In the genomic region with DNA sequence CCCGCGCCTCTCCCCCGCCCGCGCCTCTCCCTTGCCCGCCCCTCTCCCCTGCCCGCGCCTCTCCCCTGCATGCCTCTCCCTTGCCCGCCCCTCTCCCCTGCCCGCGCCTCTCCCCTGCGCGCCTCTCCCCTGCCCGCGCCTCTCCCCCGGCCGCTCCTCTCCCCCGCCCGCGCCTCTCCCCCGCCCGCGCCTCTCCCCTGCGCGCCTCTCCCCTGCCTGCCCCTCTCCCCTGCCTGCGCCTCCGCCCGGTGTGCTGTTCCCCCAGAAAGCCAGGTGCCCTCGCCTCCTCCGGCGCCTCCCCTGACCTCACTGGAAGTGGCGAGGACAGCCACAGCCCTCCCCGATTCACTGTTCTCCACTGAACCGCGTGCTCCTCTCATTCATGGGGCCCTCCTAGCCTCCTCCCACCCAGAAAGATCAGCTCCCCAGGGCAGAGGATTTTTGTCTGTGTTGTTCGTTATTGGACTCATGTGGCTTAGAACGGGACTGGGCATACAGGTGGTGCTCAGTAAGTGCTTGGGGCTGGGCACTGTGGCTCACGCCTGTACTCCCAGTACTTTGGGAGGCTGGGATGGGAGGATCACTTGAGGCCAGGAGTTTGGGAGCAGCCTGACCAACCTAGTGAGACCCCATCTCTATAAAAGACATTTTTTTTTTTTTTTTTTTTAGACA, we compare ENCODE assay signal across 20 cellular contexts. TPM values are rescaled to one million over a fixed set of nuclear protein-coding genes. Genes with fewer than 3 reads are reported as not detected.
DNase-seq lines count a peak whose midpoint lies in the region; ATAC-seq and TF ChIP-seq lines count a peak whose summit lies in the region.
"Had no signal": no experiment of that assay in that cellular context is flagged by ENCODE, and none has a peak within 500 bp of the region (broad histone marks: within the 10 kb centered on the region; RNA-seq: fewer than 3 reads in every experiment).

No MANE protein-coding gene starts in this region.

- peaks cover 68% of the 10 kb centered on the region for H3K4me1 Mint-ChIP-seq in CD14-positive monocyte

- no peak for TF ChIP-seq POLR2A in suprapubic skin (IDR thresholded peaks at IDR 0.05)

- no peak for TF ChIP-seq EP300 in suprapubic skin (IDR thresholded peaks at IDR 0.05)

- peak overlapping the region; percentile 56 to 80 for H3K4me3 Mint-ChIP-seq in CD14-positive monocyte
- H3K4me3 Mint-ChIP-seq: stimulated activated naive CD8-positive, alpha-beta T cell treated with anti-CD3 and anti-CD28 coated beads, Interleukin-15, Interleukin-2, amounts not matched to agents 100 ng/mL and 50 ng/mL, for 24 hours had no signal

- H3K9me3 ChIP-seq in PC-9 (ENCODE audit: insufficient read depth, low read depth) (no peaks in the 10 kb centered on the region), suprapubic skin (no peaks in the 10 kb centered on the region)
- H3K9me3 ChIP-seq: colonic mucosa, esophagus muscularis mucosa had no signal

- H3K4me1 ChIP-seq in PC-9 (replicated peaks; ENCODE audit: insufficient read depth) (no peaks in the 10 kb centered on the region; the same call in 1 of the 2 replicates), suprapubic skin (peaks cover 27% of the 10 kb centered on the region)

- TF ChIP-seq CTCF in CD14-positive monocyte (IDR thresholded peaks at IDR 0.05) (no peak), PC-9 (conservative IDR thresholded peaks at IDR 0.05) (no peak), suprapubic skin (IDR thresholded peaks at IDR 0.05) (no peak)

- peaks cover 0 to 9% (median 3%) of the 10 kb centered on the region in 7 donors for H3K9me3 Mint-ChIP-seq in CD14-positive monocyte
- H3K9me3 Mint-ChIP-seq: activated T-helper 2 cell treated with anti-CD3 and anti-CD28 coated beads, Interferon-gamma antibody, Interleukin-2, Interleukin-4, amounts not matched to agents 10 μg/mL and 5 μg/mL and 100 μg/mL, durations not matched to agents 14 hours and 24 hours and 36 hours; stimulated activated naive CD8-positive, alpha-beta T cell treated with anti-CD3 and anti-CD28 coated beads, Interleukin-15, Interleukin-2, amounts not matched to agents 100 ng/mL and 50 ng/mL, for 24 hours had no signal

- peaks cover 48 to 66% (median 54%) of the 10 kb centered on the region in 3 donors for H3K27me3 Mint-ChIP-seq in CD14-positive monocyte (ENCODE audit: low read depth in 3 of 3)

- no TSS peak for BruUV-seq in PC-9 (replicated peaks; lab: Mats Ljungman, UMichigan)

- H3K36me3 ChIP-seq in H7 (replicated peaks; ENCODE audit: control insufficient read depth, insufficient read depth, low read length) (no peaks in the 10 kb centered on the region), PC-9 (ENCODE audit: low read depth) (no peaks in the 10 kb centered on the region), suprapubic skin (no peaks in the 10 kb centered on the region)
- H3K36me3 ChIP-seq: colonic mucosa, esophagus muscularis mucosa had no signal

- 48% methylated on average over 3 of the region's 38 CpGs for whole genome bisulfite sequencing in suprapubic skin

- no peaks in the 10 kb centered on the region for H3K79me2 ChIP-seq in PC-9 (ENCODE audit: low read depth)
- H3K79me2 ChIP-seq: parathyroid adenoma had no signal

- no peak for ATAC-seq in HG02884 (IDR thresholded peaks at IDR 0.05; ENCODE audit: unreplicated experiment)
- ATAC-seq in left ventricle myocardium superior = no peak

- H3K27me3 ChIP-seq in H7 (ENCODE audit: control insufficient read depth, insufficient read depth, low read length) = peaks cover 15% of the 10 kb centered on the region
- H3K27me3 ChIP-seq in PC-9 (ENCODE audit: insufficient read depth, low read depth) = peaks cover 57% of the 10 kb centered on the region
- peaks cover 56% of the 10 kb centered on the region for H3K27me3 ChIP-seq in suprapubic skin

- no peak overlapping the region for H3K4me3 ChIP-seq in H7 (ENCODE audit: insufficient read depth, low read depth, low read length)
- no peak overlapping the region; the same call in 1 of the 2 replicates for H3K4me3 ChIP-seq in PC-9
- no peak overlapping the region for H3K4me3 ChIP-seq in suprapubic skin
- H3K4me3 ChIP-seq: smooth muscle cell had no signal

- POLR2A ChIA-PET in PC-9 (lab: Charles Lee; ENCODE audit: unreplicated experiment) = no interaction called here

- no peaks in the 10 kb centered on the region for H3K9me2 ChIP-seq in PC-9 (ENCODE audit: insufficient read depth)

- H3K27ac ChIP-seq in PC-9 (no peak overlapping the region), suprapubic skin (no peak overlapping the region)
- H3K27ac ChIP-seq: colonic mucosa, esophagus muscularis mucosa, parathyroid adenoma had no signal

- no peak overlapping the region for H2AFZ ChIP-seq in PC-9

- CTCF ChIA-PET in PC-9 (lab: Charles Lee) = interaction anchor here (0.6 kb wide), 1 partner anchor 20 kb away, joined by 8 read pairs; no protein-coding TSS in a partner anchor

- H3K27ac Mint-ChIP-seq in CD14-positive monocyte = peak overlapping the region in 1 of 7 donors; percentile 58
- H3K27ac Mint-ChIP-seq: activated T-helper 2 cell treated with anti-CD3 and anti-CD28 coated beads, Interferon-gamma antibody, Interleukin-2, Interleukin-4, amounts not matched to agents 10 μg/mL and 5 μg/mL and 100 μg/mL, durations not matched to agents 14 hours and 24 hours and 36 hours; stimulated activated naive CD8-positive, alpha-beta T cell treated with anti-CD3 and anti-CD28 coated beads, Interleukin-15, Interleukin-2, amounts not matched to agents 100 ng/mL and 50 ng/mL, for 24 hours had no signal

- H3K36me3 Mint-ChIP-seq in CD14-positive monocyte = peaks cover 0 to 5% of the 10 kb centered on the region in 2 donors

- no peaks in the 10 kb centered on the region for H4K20me1 ChIP-seq in PC-9 (ENCODE audit: insufficient read depth)

- DNase-seq in CD14-positive monocyte (ENCODE audit: low spot score) (no peak), H7 (peak; percentile 74), PC-9 (no peak), left kidney (ENCODE audit: low read depth, low spot score) (peak; percentile 64), left ventricle myocardium superior (no peak), suprapubic skin (ENCODE audit: low spot score in 2 of 2) (no peak), D341Med (ENCODE audit: low spot score) (no peak)
- DNase-seq: C1 segment of cervical spinal cord, colonic mucosa, islet precursor cell, NCI-H1930, SIG-M5 had no signal

- intact Hi-C loops in CD14-positive monocyte (cut with micrococcal nuclease) = no loop called here
- intact Hi-C loops in PC-9 (cut with micrococcal nuclease; ENCODE audit: unreplicated experiment) = no loop called here
- intact Hi-C loops in left ventricle myocardium superior (cut with micrococcal nuclease) = no loop called here

- H3F3A ChIP-seq in PC-9 (ENCODE audit: insufficient read depth, low read depth) = peaks cover 10% of the 10 kb centered on the region; the same call in 1 of the 2 replicates

- H3K4me2 ChIP-seq in PC-9 = peak overlapping the region; percentile 51

RNA-seq across cellular contexts. Expression of a gene that starts 3.6 kb away (rescaled TPM):
- polyA plus RNA-seq in CD14-positive monocyte = not detected
- total RNA-seq in H7 (2014; rRNA removed; shearing (Covaris generic)) = 0.66 TPM in 1 of 2 replicates, not detected in the other
- not detected in 2 replicates for total RNA-seq in PC-9 (2021)
- total RNA-seq in left ventricle myocardium superior = not detected
- total RNA-seq in suprapubic skin = not detected
- total RNA-seq: activated T-helper 2 cell treated with anti-CD3 and anti-CD28 coated beads, Interferon-gamma antibody, Interleukin-2, Interleukin-4, amounts not matched to agents 10 μg/mL and 5 μg/mL and 100 μg/mL, durations not matched to agents 14 hours and 24 hours and 36 hours; colonic mucosa; LHCN-M2; mucosa of gallbladder; smooth muscle cell had no signal
- polyA plus RNA-seq: smooth muscle cell had no signal

RNA-seq across cellular contexts. Expression of a gene that starts 7.7 kb away (rescaled TPM):
- 1 to 10 TPM; 1.3 to 2.0 TPM for polyA plus RNA-seq in CD14-positive monocyte
- not detected in 2 replicates for total RNA-seq in H7 (2014; rRNA removed; shearing (Covaris generic))
- total RNA-seq in PC-9 (2021) = not detected in 2 replicates
- total RNA-seq in left ventricle myocardium superior = 1.5 TPM
- under 1 TPM in 1 of 4 donors, not detected in 3; 0.79 TPM for total RNA-seq in suprapubic skin
- total RNA-seq: activated T-helper 2 cell treated with anti-CD3 and anti-CD28 coated beads, Interferon-gamma antibody, Interleukin-2, Interleukin-4, amounts not matched to agents 10 μg/mL and 5 μg/mL and 100 μg/mL, durations not matched to agents 14 hours and 24 hours and 36 hours; colonic mucosa; mucosa of gallbladder; smooth muscle cell had no signal
- polyA plus RNA-seq: smooth muscle cell had no signal

RNA-seq across cellular contexts. Expression of a gene that starts 15.0 kb away (rescaled TPM):
- 100 to 1,000 TPM; 654 to 862 TPM for polyA plus RNA-seq in CD14-positive monocyte
- 1.4 and 1.5 TPM in 2 replicates for total RNA-seq in H7 (2014; rRNA removed; shearing (Covaris generic))
- total RNA-seq in PC-9 (2021) (8.0 and 17.1 TPM in 2 replicates), left ventricle myocardium superior (252 TPM), suprapubic skin (100 to 1,000 TPM; 195 to 332 (median 294) TPM)
- total RNA-seq: LHCN-M2, smooth muscle cell had no signal

RNA-seq across cellular contexts. Expression of a gene that starts 16.8 kb away (rescaled TPM):
- 1 to 10 TPM; 2.7 to 4.3 TPM for polyA plus RNA-seq in CD14-positive monocyte
- total RNA-seq in H7 (2014; rRNA removed; shearing (Covaris generic)) = 0.85 and 1.3 TPM in 2 replicates
- total RNA-seq in PC-9 (2021) (not detected in 2 replicates), left ventricle myocardium superior (not detected), suprapubic skin (under 1 TPM in 1 of 4 donors, not detected in 3; 0.79 TPM)
- total RNA-seq: activated T-helper 2 cell treated with anti-CD3 and anti-CD28 coated beads, Interferon-gamma antibody, Interleukin-2, Interleukin-4, amounts not matched to agents 10 μg/mL and 5 μg/mL and 100 μg/mL, durations not matched to agents 14 hours and 24 hours and 36 hours; LHCN-M2; mucosa of gallbladder had no signal

RNA-seq across cellular contexts. Expression of a gene that starts 22.7 kb away (rescaled TPM):
- not detected for polyA plus RNA-seq in CD14-positive monocyte
- 52.0 and 53.8 TPM in 2 replicates for total RNA-seq in H7 (2014; rRNA removed; shearing (Covaris generic))
- total RNA-seq in PC-9 (2021) (0.81 and 0.90 TPM in 2 replicates), left ventricle myocardium superior (not detected), suprapubic skin (not detected)
- total RNA-seq: activated T-helper 2 cell treated with anti-CD3 and anti-CD28 coated beads, Interferon-gamma antibody, Interleukin-2, Interleukin-4, amounts not matched to agents 10 μg/mL and 5 μg/mL and 100 μg/mL, durations not matched to agents 14 hours and 24 hours and 36 hours; esophagus muscularis mucosa; LHCN-M2 had no signal

Comparison
In these comparisons a context has a peak if more than half of its experiments do, and no peak if none do; other contexts are left out.
1. DNase-seq: peak in H7 (single experiment) and left kidney (single experiment); none in CD14-positive monocyte (single experiment), PC-9 (0 of 2), left ventricle myocardium superior (single experiment), suprapubic skin (0 of 2) and D341Med (single experiment).
2. RNA of a gene that starts 15.0 kb away (total RNA-seq): 195 to 332 TPM in suprapubic skin and 252 TPM in left ventricle myocardium superior (single experiment); 8.0 to 17.1 TPM in PC-9 and 1.4 to 1.5 TPM in H7; every median in the first group is over 10 times any median in the second.